In the genomic region with DNA sequence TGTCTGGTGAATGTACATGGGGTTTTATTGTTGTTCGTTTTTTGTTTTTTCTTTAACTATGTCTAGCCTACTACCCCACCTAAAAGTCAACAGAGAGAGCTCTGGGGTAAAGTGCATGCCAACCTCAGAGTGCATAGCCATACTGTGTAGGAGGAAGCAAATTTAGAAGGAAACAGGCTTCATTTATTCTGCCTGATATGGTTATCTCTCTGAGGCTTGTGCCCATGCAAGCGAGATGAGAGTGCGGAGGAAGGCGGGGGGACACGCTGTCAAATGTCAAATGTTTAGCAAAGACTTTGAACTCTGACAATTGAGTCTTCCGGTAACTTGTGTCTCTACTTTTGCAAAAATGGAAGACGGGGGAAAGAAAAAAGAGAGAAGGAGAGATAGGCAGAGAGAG, we compare ENCODE assay signal across 9 cellular contexts.
DNase-seq lines count a peak whose midpoint lies in the region; ATAC-seq and TF ChIP-seq lines count a peak whose summit lies in the region.
"Had no signal": no experiment of that assay in that cellular context is flagged by ENCODE, and none has a peak within 500 bp of the region (broad histone marks: within the 10 kb centered on the region; RNA-seq: fewer than 3 reads in every experiment).

No MANE protein-coding gene starts in this region.

- H3K4me1 ChIP-seq in thyroid gland = peaks cover 6 to 18% of the 10 kb centered on the region in 2 donors

- H3K27me3 ChIP-seq in thyroid gland = no peaks in the 10 kb centered on the region

- WGBS in thyroid gland, 2 donors = 92 to 93% methylated on average over 7 of the region's 7 CpGs

- TF ChIP-seq CTCF in thyroid gland (IDR thresholded peaks at IDR 0.05) = no peak

- no peak for TF ChIP-seq POLR2A in thyroid gland (IDR thresholded peaks at IDR 0.05)

- intact Hi-C loops in thyroid gland (cut with DNase I) = loop anchor here (5.0 to 10.0 kb wide), 3 partner anchors 163 to 540 kb away; no protein-coding TSS in a partner anchor

- no peaks in the 10 kb centered on the region for H3K36me3 ChIP-seq in thyroid gland

- no peak overlapping the region for H3K4me3 ChIP-seq in thyroid gland (replicated peaks in 1 of 3)

- H3K9me3 ChIP-seq in thyroid gland = no peaks in the 10 kb centered on the region

- H3K4me3 Mint-ChIP-seq in immature natural killer cell = peak overlapping the region; percentile 86 to 92 (median 88)

- peak overlapping the region in 1 of 3 donors; percentile 74 for H3K27ac ChIP-seq in thyroid gland
- H3K27ac ChIP-seq: 22Rv1 had no signal

- peak; percentile 62 for DNase-seq in DMS153 treated with DMSO at 0.1 percent for 48 hours (lab: John Stamatoyannopoulos, UW; ENCODE audit: unreplicated experiment)
- DNase-seq in DMS153 (lab: John Stamatoyannopoulos, UW) = no peak
- peak; percentile 74 for DNase-seq in activated CD8-positive, alpha-beta memory T cell treated with anti-CD3 and anti-CD28 coated beads, Interleukin-2, amount 50 U/mL, for 4 hours
- DNase-seq in immature natural killer cell = peak in 1 of 3 donors; percentile 34
- DNase-seq in stimulated activated naive CD4-positive, alpha-beta T cell treated with Interleukin-2 at 50 U/mL for 16 hours (lab: John Stamatoyannopoulos, UW) = peak; percentile 54
- no peak for DNase-seq in thyroid gland

- H3K27ac Mint-ChIP-seq in immature natural killer cell = peak overlapping the region; percentile 97 to 99 (median 99)

- H3K36me3 Mint-ChIP-seq in immature natural killer cell = peaks cover 0 to 3% (median 0%) of the 10 kb centered on the region in 3 donors

- H3K27me3 Mint-ChIP-seq in immature natural killer cell (ENCODE audit: low read depth in 3 of 3) = peaks cover 0 to 9% (median 8%) of the 10 kb centered on the region in 3 donors

- peaks cover 78 to 97% of the 10 kb centered on the region in 2 donors for H3K4me1 Mint-ChIP-seq in immature natural killer cell

- H3K9me3 Mint-ChIP-seq in immature natural killer cell = peaks cover 0 to 2% (median 0%) of the 10 kb centered on the region in 6 donors

- ATAC-seq in HG03025 (IDR thresholded peaks at IDR 0.05; ENCODE audit: low FRiP score, unreplicated experiment) = no peak
- no peak for ATAC-seq in GM21526 (IDR thresholded peaks at IDR 0.05; ENCODE audit: low FRiP score, unreplicated experiment)

Comparison
In these comparisons a context has a peak if more than half of its experiments do, and no peak if none do; other contexts are left out.
1. DNase-seq: peak in DMS153 treated with DMSO at 0.1 percent for 48 hours (single experiment), activated CD8-positive, alpha-beta memory T cell treated with anti-CD3 and anti-CD28 coated beads, Interleukin-2, amount 50 U/mL, for 4 hours (single experiment) and stimulated activated naive CD4-positive, alpha-beta T cell treated with Interleukin-2 at 50 U/mL for 16 hours (single experiment); none in DMS153 (single experiment) and thyroid gland (0 of 2).